1 cellular context compared by ENCODE assay signal in genomic region chr21:45110873-45111624, GRCh38.
TF ChIP-seq lines count a peak whose summit lies in the region.

No MANE protein-coding gene starts in this region.

TF ChIP-seq in GM23338, 12 proteins besides CTCF, POLR2A, EP300 and RAD21 (continued from another document):
- no peak for TF ChIP-seq CREB1 (CRISPR knock-in tag; IDR thresholded peaks at IDR 0.05; ENCODE audit: low read depth)
- TF ChIP-seq ZNF114 (CRISPR knock-in tag; IDR thresholded peaks at IDR 0.05), result no peak
- TF ChIP-seq JUNB (IDR thresholded peaks at IDR 0.05; ENCODE audit: unreplicated experiment), result no peak
- TF ChIP-seq REST (IDR thresholded peaks at IDR 0.05; ENCODE audit: unreplicated experiment), result no peak
- TF ChIP-seq STAT1 (IDR thresholded peaks at IDR 0.05; ENCODE audit: unreplicated experiment), result no peak
- no peak for TF ChIP-seq NANOG (IDR thresholded peaks at IDR 0.05; ENCODE audit: borderline replicate concordance)
- TF ChIP-seq ZNF331 (CRISPR knock-in tag; IDR thresholded peaks at IDR 0.05; ENCODE audit: low read depth), result no peak
